1 cellular context compared by ENCODE assay signal in genomic region chr2:27489498-27490397, GRCh38.
TF ChIP-seq lines count a peak whose summit lies in the region.

A gene with protein sequence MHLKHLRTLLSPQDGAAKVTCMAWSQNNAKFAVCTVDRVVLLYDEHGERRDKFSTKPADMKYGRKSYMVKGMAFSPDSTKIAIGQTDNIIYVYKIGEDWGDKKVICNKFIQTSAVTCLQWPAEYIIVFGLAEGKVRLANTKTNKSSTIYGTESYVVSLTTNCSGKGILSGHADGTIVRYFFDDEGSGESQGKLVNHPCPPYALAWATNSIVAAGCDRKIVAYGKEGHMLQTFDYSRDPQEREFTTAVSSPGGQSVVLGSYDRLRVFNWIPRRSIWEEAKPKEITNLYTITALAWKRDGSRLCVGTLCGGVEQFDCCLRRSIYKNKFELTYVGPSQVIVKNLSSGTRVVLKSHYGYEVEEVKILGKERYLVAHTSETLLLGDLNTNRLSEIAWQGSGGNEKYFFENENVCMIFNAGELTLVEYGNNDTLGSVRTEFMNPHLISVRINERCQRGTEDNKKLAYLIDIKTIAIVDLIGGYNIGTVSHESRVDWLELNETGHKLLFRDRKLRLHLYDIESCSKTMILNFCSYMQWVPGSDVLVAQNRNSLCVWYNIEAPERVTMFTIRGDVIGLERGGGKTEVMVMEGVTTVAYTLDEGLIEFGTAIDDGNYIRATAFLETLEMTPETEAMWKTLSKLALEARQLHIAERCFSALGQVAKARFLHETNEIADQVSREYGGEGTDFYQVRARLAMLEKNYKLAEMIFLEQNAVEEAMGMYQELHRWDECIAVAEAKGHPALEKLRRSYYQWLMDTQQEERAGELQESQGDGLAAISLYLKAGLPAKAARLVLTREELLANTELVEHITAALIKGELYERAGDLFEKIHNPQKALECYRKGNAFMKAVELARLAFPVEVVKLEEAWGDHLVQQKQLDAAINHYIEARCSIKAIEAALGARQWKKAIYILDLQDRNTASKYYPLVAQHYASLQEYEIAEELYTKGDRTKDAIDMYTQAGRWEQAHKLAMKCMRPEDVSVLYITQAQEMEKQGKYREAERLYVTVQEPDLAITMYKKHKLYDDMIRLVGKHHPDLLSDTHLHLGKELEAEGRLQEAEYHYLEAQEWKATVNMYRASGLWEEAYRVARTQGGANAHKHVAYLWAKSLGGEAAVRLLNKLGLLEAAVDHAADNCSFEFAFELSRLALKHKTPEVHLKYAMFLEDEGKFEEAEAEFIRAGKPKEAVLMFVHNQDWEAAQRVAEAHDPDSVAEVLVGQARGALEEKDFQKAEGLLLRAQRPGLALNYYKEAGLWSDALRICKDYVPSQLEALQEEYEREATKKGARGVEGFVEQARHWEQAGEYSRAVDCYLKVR (N-terminal part only) (minus strand): TSS chr2:27489743. CDS start chr2:27489653, 90 bp downstream.

TF ChIP-seq in H1, 55 proteins besides CTCF, POLR2A, EP300 and RAD21 (continued from another document):
- TF ChIP-seq MAX (IDR thresholded peaks at IDR 0.05) (peak; percentile 93), TCF12 (IDR thresholded peaks at IDR 0.05; ENCODE audit: low read depth, low read length) (0 out of 2 replicates have a peak, but pooled peaks have one; percentile 15), PHF8 (conservative IDR thresholded peaks at IDR 0.05; ENCODE audit: low read depth, low read length) (peak; percentile 49), USF2 (IDR thresholded peaks at IDR 0.05; ENCODE audit: low read length) (peak; percentile 16; the same call in 1 of the 2 replicates)
